Comparison of ENCODE assay signal across 28 cellular contexts in the genomic region with DNA sequence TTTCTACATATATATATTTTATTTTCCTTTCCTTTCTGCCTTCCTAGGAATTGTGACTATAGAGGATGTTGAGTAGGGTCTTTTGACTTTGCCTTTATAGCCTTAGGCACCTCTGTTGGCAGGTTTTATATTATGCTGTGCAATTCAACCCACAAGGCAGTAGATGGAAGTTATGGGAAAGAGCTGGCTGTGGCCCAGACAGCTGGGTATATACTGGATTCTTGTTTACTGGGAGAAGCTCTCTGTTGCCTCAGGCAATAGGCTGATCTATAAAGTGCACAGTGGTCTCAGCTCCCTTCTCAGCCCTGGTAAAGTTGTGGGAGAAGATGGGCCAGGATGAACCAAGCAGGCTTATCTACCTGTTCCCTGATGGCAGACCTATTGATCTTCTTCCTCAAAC.
"Had no signal": no experiment of that assay in that cellular context is flagged by ENCODE, and none has a peak within 500 bp of the region (broad histone marks: within the 10 kb centered on the region; RNA-seq: fewer than 3 reads in every experiment).

No MANE protein-coding gene starts in this region.

- H3K27ac ChIP-seq: epithelial cell of prostate, esophagus squamous epithelium, pancreas, prostate gland, suprapubic skin, tibial artery had no signal

- H3K36me3 ChIP-seq: esophagus squamous epithelium, pancreas, prostate gland, suprapubic skin, tibial artery had no signal

- H3K4me3 ChIP-seq: esophagus squamous epithelium, pancreas, prostate gland, smooth muscle cell, suprapubic skin, tibial artery had no signal

- H3K4me1 ChIP-seq: esophagus squamous epithelium, pancreas, prostate gland, suprapubic skin, tibial artery had no signal

- ATAC-seq: left cardiac atrium; left ventricle myocardium superior; naive thymus-derived CD4-positive, alpha-beta T cell; pancreas; sciatic nerve had no signal

- H3K27me3 ChIP-seq: esophagus squamous epithelium, pancreas, suprapubic skin, tibial artery had no signal

- DNase-seq: activated CD4-positive, alpha-beta memory T cell treated with anti-CD3 and anti-CD28 coated beads for 36 hours; activated CD4-positive, alpha-beta T cell treated with anti-CD3 and anti-CD28 coated beads, Interleukin-2, amount 10 ng/mL, durations not matched to agents 24 days and 14 days; activated CD4-positive, CD25-positive, alpha-beta regulatory T cell treated with anti-CD3 and anti-CD28 coated beads, Interleukin-2, amount 50 U/mL, for 72 hours; activated CD8-positive, alpha-beta memory T cell treated with anti-CD3 and anti-CD28 coated beads, Interleukin-2, amount 50 U/mL, for 48 hours; activated gamma-delta T cell treated with Interleukin-2 at 50 U/mL for 16 hours; activated naive CD4-positive, alpha-beta T cell treated with anti-CD3 and anti-CD28 coated beads, Interleukin-2, amount 50 U/mL, for 16 hours; activated T-cell treated with anti-CD3 and anti-CD28 coated beads, Interleukin-2, amount 50 U/mL, for 24 hours; amniotic stem cell; dermis blood vessel endothelial cell; effector CD4-positive, alpha-beta T cell; esophagus squamous epithelium; foreskin melanocyte; left cardiac atrium; left ventricle myocardium superior; mammary epithelial cell; naive thymus-derived CD4-positive, alpha-beta T cell; nucleus accumbens; pancreas; retina; stimulated activated CD4-positive, alpha-beta T cell treated with anti-CD3 and anti-CD28 coated beads, Interleukin-1b, Interleukin-23, amount 100 ng/mL, for 48 hours; stimulated activated naive B cell treated with anti-CD40 and anti-IgM and Interleukin-4, amounts not matched to agents 10 μg/mL and 1 μg/mL and 100 μg/mL, for 72 hours; T-helper 2 cell; tibial artery had no signal

- H3K9me3 ChIP-seq: esophagus squamous epithelium, pancreas, prostate gland, tibial artery had no signal
